Comparison of ENCODE assay signal across 1 cellular context in genomic region chr6:43435682-43436437, GRCh38.
TF ChIP-seq lines count a peak whose summit lies in the region.

No MANE protein-coding gene starts in this region.

TF ChIP-seq in HepG2, 621 proteins besides CTCF, POLR2A, EP300 and RAD21 (continued from another document):
- TF ChIP-seq ZNF407 (CRISPR knock-in tag; IDR thresholded peaks at IDR 0.05; ENCODE audit: not compliant biosample characterization) (peak; percentile 27), KLF13 (CRISPR knock-in tag; IDR thresholded peaks at IDR 0.05) (no peak), ZNF644 (CRISPR knock-in tag; IDR thresholded peaks at IDR 0.05; ENCODE audit: low read depth) (0 out of 2 replicates have a peak, but pooled peaks have one; percentile 15), ZNF572 (CRISPR knock-in tag; IDR thresholded peaks at IDR 0.05) (0 out of 2 replicates have a peak, but pooled peaks have one; percentile 36), CAMTA2 (CRISPR knock-in tag; IDR thresholded peaks at IDR 0.05; ENCODE audit: borderline replicate concordance) (peak; percentile 84; the same call in 1 of the 2 replicates), HNF1B (CRISPR knock-in tag; IDR thresholded peaks at IDR 0.05) (peak; percentile 65), IKZF4 (CRISPR knock-in tag; IDR thresholded peaks at IDR 0.05; ENCODE audit: borderline replicate concordance, low read depth, not compliant biosample characterization) (peak; percentile 9), DMTF1 (CRISPR knock-in tag; IDR thresholded peaks at IDR 0.05) (peak; percentile 62; the same call in 1 of the 2 replicates), ZBTB46 (CRISPR knock-in tag; IDR thresholded peaks at IDR 0.05; ENCODE audit: borderline replicate concordance) (0 out of 2 replicates have a peak, but pooled peaks have one; percentile 35), ZNF235 (CRISPR knock-in tag; IDR thresholded peaks at IDR 0.05; ENCODE audit: borderline replicate concordance) (peak; percentile 76; the same call in 1 of the 2 replicates), IRF9 (CRISPR knock-in tag; IDR thresholded peaks at IDR 0.05; ENCODE audit: borderline replicate concordance) (0 out of 2 replicates have a peak, but pooled peaks have one; percentile 42), THAP9 (CRISPR knock-in tag; IDR thresholded peaks at IDR 0.05; ENCODE audit: borderline replicate concordance) (peak; percentile 12; the same call in 1 of the 2 replicates), ZNF576 (CRISPR knock-in tag; IDR thresholded peaks at IDR 0.05) (0 out of 2 replicates have a peak, but pooled peaks have one; percentile 49), SETDB1 (CRISPR knock-in tag; IDR thresholded peaks at IDR 0.05; ENCODE audit: borderline replicate concordance) (no peak), AFF4 (CRISPR knock-in tag; IDR thresholded peaks at IDR 0.05) (no peak), ZSCAN12 (CRISPR knock-in tag; IDR thresholded peaks at IDR 0.05) (no peak), GFI1 (CRISPR knock-in tag; IDR thresholded peaks at IDR 0.05; ENCODE audit: borderline replicate concordance) (0 out of 2 replicates have a peak, but pooled peaks have one; percentile 34), CREB1 (IDR thresholded peaks at IDR 0.05) (no peak), CREB1 (CRISPR knock-in tag; IDR thresholded peaks at IDR 0.05) (no peak), ZNF567 (CRISPR knock-in tag; IDR thresholded peaks at IDR 0.05; ENCODE audit: borderline replicate concordance) (0 out of 2 replicates have a peak, but pooled peaks have one; percentile 73), GATA4 (IDR thresholded peaks at IDR 0.05; ENCODE audit: borderline replicate concordance, low read depth) (no peak), ARID2 (CRISPR knock-in tag; IDR thresholded peaks at IDR 0.05; ENCODE audit: borderline replicate concordance) (0 out of 2 replicates have a peak, but pooled peaks have one; percentile 25)
